ENCODE assay signal across 19 cellular contexts in the genomic region with DNA sequence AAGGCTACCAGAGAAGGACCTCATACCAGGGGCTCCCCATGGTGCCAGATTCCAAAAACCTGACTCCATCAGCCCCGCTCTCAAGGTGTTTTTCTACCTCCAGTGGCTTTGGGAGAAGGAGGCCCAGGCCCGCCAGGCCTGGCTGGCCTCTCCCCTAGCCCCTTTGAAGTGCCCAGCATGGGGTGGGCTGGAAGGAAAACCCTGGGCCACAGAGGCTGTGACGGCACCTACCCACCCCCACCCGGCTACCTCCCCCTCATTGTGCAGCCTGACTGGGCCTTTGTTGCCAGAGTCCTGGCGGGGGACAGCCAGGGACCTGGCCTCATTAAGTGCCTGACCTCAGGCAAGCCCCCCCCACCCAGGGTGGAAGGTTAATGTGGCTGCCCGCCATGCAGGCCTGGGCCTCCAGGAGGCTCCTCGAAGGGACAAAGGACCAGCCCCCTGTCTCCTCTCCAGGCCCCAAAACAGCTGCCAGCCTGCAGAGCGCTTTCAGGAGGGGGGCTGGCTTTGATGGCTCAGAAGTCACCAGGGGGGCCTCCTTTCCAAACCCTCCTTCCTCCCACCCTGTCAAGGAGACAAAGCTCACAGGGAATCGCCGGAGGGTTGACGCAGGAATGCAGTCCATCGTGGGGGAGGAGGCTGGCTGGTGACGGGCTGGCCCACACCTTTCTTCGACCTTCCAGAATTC.
DNase-seq lines count a peak whose midpoint lies in the region; ATAC-seq and TF ChIP-seq lines count a peak whose summit lies in the region.
"Had no signal": no experiment of that assay in that cellular context is flagged by ENCODE, and none has a peak within 500 bp of the region (broad histone marks: within the 10 kb centered on the region; RNA-seq: fewer than 3 reads in every experiment).

No MANE protein-coding gene starts in this region.

- in situ Hi-C loops in GM13977 (cut with MboI; ENCODE audit: low pct_unique_long_range_greater_than_20kb, low sequenced_read_pairs, unreplicated experiment): no loop called here

- TF ChIP-seq CTCF in brain (conservative IDR thresholded peaks at IDR 0.05) (no peak), GM13977 (IDR thresholded peaks at IDR 0.05; ENCODE audit: extremely low read depth, insufficient read depth, missing control alignments) (no peak)

- peaks cover 31% of the 10 kb centered on the region for H3K27me3 Mint-ChIP-seq in stimulated activated naive CD8-positive, alpha-beta T cell treated with anti-CD3 and anti-CD28 coated beads, Interleukin-15, amount 100 ng/mL, for 72 hours
- no peaks in the 10 kb centered on the region for H3K27me3 Mint-ChIP-seq in brain

- H3K27ac Mint-ChIP-seq in stimulated activated naive CD8-positive, alpha-beta T cell treated with anti-CD3 and anti-CD28 coated beads, Interleukin-15, amount 100 ng/mL, for 72 hours: no peak overlapping the region
- H3K27ac Mint-ChIP-seq in brain: peak overlapping the region in 4 of 5 experiments; percentile 14 to 98 (median 74)
- H3K27ac Mint-ChIP-seq: activated B cell treated with CpG ODN at 0.5 μM for 24 hours; activated CD8-positive, alpha-beta T cell treated with anti-CD3 and anti-CD28 coated beads for 36 hours; activated naive CD8-positive, alpha-beta T cell; CD8-positive, alpha-beta T cell had no signal

- H3K4me3 Mint-ChIP-seq in stimulated activated naive CD8-positive, alpha-beta T cell treated with anti-CD3 and anti-CD28 coated beads, Interleukin-15, amount 100 ng/mL, for 72 hours: no peak overlapping the region
- H3K4me3 Mint-ChIP-seq in brain: peak overlapping the region in 2 of 5 experiments; percentile 27 to 78
- H3K4me3 Mint-ChIP-seq: activated B cell treated with CpG ODN at 0.5 μM for 24 hours; activated CD8-positive, alpha-beta T cell treated with anti-CD3 and anti-CD28 coated beads for 36 hours; activated naive CD8-positive, alpha-beta T cell; CD8-positive, alpha-beta T cell had no signal

- H3K9me3 Mint-ChIP-seq in stimulated activated naive CD8-positive, alpha-beta T cell treated with anti-CD3 and anti-CD28 coated beads, Interleukin-15, amount 100 ng/mL, for 72 hours: no peaks in the 10 kb centered on the region
- H3K9me3 Mint-ChIP-seq in brain: no peaks in the 10 kb centered on the region
- H3K9me3 Mint-ChIP-seq: activated B cell treated with CpG ODN at 0.5 μM for 24 hours; activated CD8-positive, alpha-beta T cell treated with anti-CD3 and anti-CD28 coated beads for 36 hours; CD8-positive, alpha-beta T cell had no signal

- no peak for DNase-seq in stimulated activated naive CD8-positive, alpha-beta T cell treated with anti-CD3 and anti-CD28 coated beads, Interleukin-15, Interleukin-2, amounts not matched to agents 100 U/mL and 50 U/mL, for 24 hours
- no peak for DNase-seq in stimulated activated naive CD8-positive, alpha-beta T cell treated with anti-CD3 and anti-CD28 coated beads, Interleukin-15, amount 100 ng/mL, for 72 hours
- DNase-seq in left kidney (ENCODE audit: low read depth, low spot score) (peak; percentile 89), 8988T (no peak), foreskin melanocyte (no peak), GM13977 (ENCODE audit: low spot score) (no peak)
- DNase-seq: activated B cell treated with CpG ODN at 0.5 μM for 24 hours; activated CD8-positive, alpha-beta T cell treated with anti-CD3 and anti-CD28 coated beads for 36 hours; activated T-cell treated with anti-CD3 and anti-CD28 coated beads, Interleukin-2, amount 50 U/mL, for 48 hours; brain microvascular endothelial cell; CD8-positive, alpha-beta T cell; dorsolateral prefrontal cortex; esophagus squamous epithelium; SHP77 treated with DMSO at 0.1 percent for 48 hours; thyroid gland had no signal

- peak; percentile 26 for ATAC-seq in stimulated activated naive CD8-positive, alpha-beta T cell treated with anti-CD3 and anti-CD28 coated beads, Interleukin-15, Interleukin-2, amounts not matched to agents 100 U/mL and 50 U/mL, for 24 hours
- ATAC-seq in stimulated activated naive CD8-positive, alpha-beta T cell treated with anti-CD3 and anti-CD28 coated beads, Interleukin-15, amount 100 ng/mL, for 72 hours: no peak
- no peak for ATAC-seq in GM18909 (IDR thresholded peaks at IDR 0.05; ENCODE audit: poor library complexity, unreplicated experiment)
- ATAC-seq: activated CD8-positive, alpha-beta T cell treated with anti-CD3 and anti-CD28 coated beads for 36 hours; CD8-positive, alpha-beta T cell; HCT116 had no signal

- H3K4me1 Mint-ChIP-seq in stimulated activated naive CD8-positive, alpha-beta T cell treated with anti-CD3 and anti-CD28 coated beads, Interleukin-15, amount 100 ng/mL, for 72 hours: no peaks in the 10 kb centered on the region
- H3K4me1 Mint-ChIP-seq in brain: peaks cover 76% of the 10 kb centered on the region
- H3K4me1 Mint-ChIP-seq: activated B cell treated with CpG ODN at 0.5 μM for 24 hours had no signal

- no peaks in the 10 kb centered on the region for H3K36me3 Mint-ChIP-seq in brain
- H3K36me3 Mint-ChIP-seq: activated naive CD8-positive, alpha-beta T cell; CD8-positive, alpha-beta T cell had no signal

Comparison
In these comparisons a context has a peak if more than half of its experiments do, and no peak if none do; other contexts are left out.
1. H3K27ac Mint-ChIP-seq: peak in brain (4 of 5); none in stimulated activated naive CD8-positive, alpha-beta T cell treated with anti-CD3 and anti-CD28 coated beads, Interleukin-15, amount 100 ng/mL, for 72 hours (0 of 2).